Comparison of ENCODE assay signal across 8 cellular contexts in genomic region chr5:133051547-133052316, GRCh38. TPM values are rescaled to one million over a fixed set of nuclear protein-coding genes. Genes with fewer than 3 reads are reported as not detected.
DNase-seq lines count a peak whose midpoint lies in the region; ATAC-seq lines count a peak whose summit lies in the region.

Gene HSPA4 (plus strand): TSS chr5:133052013. CDS start chr5:133052251, 238 bp downstream.

- peaks cover 51% of the 10 kb centered on the region for H3K4me1 Mint-ChIP-seq in activated CD4-positive, alpha-beta T cell treated with anti-CD3 and anti-CD28 coated beads, Interleukin-2, amount 10 ng/mL, durations not matched to agents 7 days and 5 days

- H3K4me3 Mint-ChIP-seq in activated CD4-positive, alpha-beta T cell treated with anti-CD3 and anti-CD28 coated beads, Interleukin-2, amount 10 ng/mL, durations not matched to agents 7 days and 5 days = peak within 1 kb of the TSS; percentile 96

- H3K4me1 ChIP-seq in BLaER1 = peaks cover 65% of the 10 kb centered on the region

- POLR2A ChIA-PET in activated CD4-positive, alpha-beta T cell treated with anti-CD3 and anti-CD28 coated beads, Interleukin-2, amount 10 ng/mL, durations not matched to agents 7 days and 5 days (lab: Charles Lee) = interaction anchor here (0.5 to 1.0 kb wide), 2 partner anchors 17 to 89 kb away, joined by 3 to 10 read pairs; no protein-coding TSS in a partner anchor

- peak within 1 kb of the TSS; percentile 100 for H3K27ac Mint-ChIP-seq in activated CD4-positive, alpha-beta T cell treated with anti-CD3 and anti-CD28 coated beads, Interleukin-2, amount 10 ng/mL, durations not matched to agents 7 days and 5 days

- no peaks in the 10 kb centered on the region for H3K27me3 ChIP-seq in BLaER1

- ATAC-seq in GM19328 (IDR thresholded peaks at IDR 0.05; ENCODE audit: unreplicated experiment) (peak; percentile 84), HG03520 (IDR thresholded peaks at IDR 0.05; ENCODE audit: unreplicated experiment) (peak; percentile 85), left colon (peak; percentile 87)

- H3K4me2 ChIP-seq in BLaER1 = peak within 1 kb of the TSS; percentile 88

- H4K20me1 ChIP-seq in BLaER1 = peaks cover 43% of the 10 kb centered on the region

- peaks cover 22% of the 10 kb centered on the region for H3K36me3 Mint-ChIP-seq in activated CD4-positive, alpha-beta T cell treated with anti-CD3 and anti-CD28 coated beads, Interleukin-2, amount 10 ng/mL, durations not matched to agents 7 days and 5 days (ENCODE audit: low read depth)

- CTCF ChIA-PET in activated CD4-positive, alpha-beta T cell treated with anti-CD3 and anti-CD28 coated beads, Interleukin-2, amount 10 ng/mL, durations not matched to agents 7 days and 5 days (lab: Charles Lee) = interaction anchor here (1.0 to 1.3 kb wide), 2 partner anchors 17 to 18 kb away, joined by 3 to 4 read pairs; no protein-coding TSS in a partner anchor

- peaks cover 8% of the 10 kb centered on the region; the same call in 1 of the 2 replicates for H3K9me3 ChIP-seq in BLaER1

- H3K27ac ChIP-seq in BLaER1 = peak within 1 kb of the TSS; percentile 99

- H3K36me3 ChIP-seq in BLaER1 = peaks cover 28% of the 10 kb centered on the region; the same call in 1 of the 2 replicates

- H3K27me3 Mint-ChIP-seq in activated CD4-positive, alpha-beta T cell treated with anti-CD3 and anti-CD28 coated beads, Interleukin-2, amount 10 ng/mL, durations not matched to agents 7 days and 5 days = no peaks in the 10 kb centered on the region

- peak within 1 kb of the TSS; percentile 98 for H3K9ac ChIP-seq in BLaER1

- intact Hi-C loops in left colon (cut with DNase I, micrococcal nuclease) = loop anchor here in 1 of 2 donors (10.0 kb wide), 1 partner anchor 87 kb away; the partner anchor contains the start of gene AFF4

- H3K4me3 ChIP-seq in BLaER1 = peak within 1 kb of the TSS; percentile 87

- no peaks in the 10 kb centered on the region for H3K9me3 Mint-ChIP-seq in activated CD4-positive, alpha-beta T cell treated with anti-CD3 and anti-CD28 coated beads, Interleukin-2, amount 10 ng/mL, durations not matched to agents 7 days and 5 days

- DNase-seq in NCI-H69 (lab: John Stamatoyannopoulos, UW) = peak; percentile 100
- peak; percentile 99 for DNase-seq in activated CD4-positive, alpha-beta T cell treated with anti-CD3 and anti-CD28 coated beads, Interleukin-2, amount 10 ng/mL, durations not matched to agents 7 days and 5 days
- DNase-seq in cortex of kidney (lab: John Stamatoyannopoulos, UW) = peak; percentile 82
- DNase-seq in left colon = peak; percentile 98 to 99
- peak; percentile 98 for DNase-seq in stimulated activated CD4-positive, alpha-beta T cell treated with anti-CD3 and anti-CD28 coated beads, Interleukin-1b, Interleukin-23, amount 100 ng/mL, for 48 hours

RNA-seq across cellular contexts. Expression of gene HSPA4, which starts in this region (rescaled TPM):
- total RNA-seq in activated CD4-positive, alpha-beta T cell treated with anti-CD3 and anti-CD28 coated beads, Interleukin-2, amount 10 ng/mL, durations not matched to agents 7 days and 5 days = 10 to 100 TPM; 89.5 to 95.4 TPM
- 10 to 100 TPM; 71.6 to 80.1 TPM for total RNA-seq in left colon

Comparison
In these comparisons a context has a peak if more than half of its experiments do, and no peak if none do; other contexts are left out.
1. Peak in every context shown above with its lines: DNase-seq, ATAC-seq, H3K4me3 ChIP-seq and H3K27ac ChIP-seq.